ENCODE assay signal across 18 cellular contexts in the genomic region with DNA sequence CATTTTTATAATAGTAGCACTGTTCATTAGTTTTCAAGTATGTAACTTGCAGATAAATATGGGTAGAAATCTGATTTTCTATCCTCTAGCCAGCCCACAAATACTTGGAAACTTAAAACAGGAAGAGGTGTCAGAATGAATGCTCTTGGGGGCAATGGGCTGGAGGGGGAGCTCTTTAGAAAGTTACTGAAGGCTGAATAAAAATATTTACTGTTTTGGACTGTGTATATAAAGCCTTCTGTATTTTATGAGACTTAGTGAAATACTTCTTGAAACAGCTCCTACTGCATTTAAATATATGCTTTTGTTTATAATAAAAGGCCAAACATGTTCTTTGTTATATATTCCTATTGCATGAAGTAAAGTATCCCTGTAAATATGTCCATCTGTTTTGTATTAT.
DNase-seq lines count a peak whose midpoint lies in the region; ATAC-seq and TF ChIP-seq lines count a peak whose summit lies in the region.
"Had no signal": no experiment of that assay in that cellular context is flagged by ENCODE, and none has a peak within 500 bp of the region (broad histone marks: within the 10 kb centered on the region; RNA-seq: fewer than 3 reads in every experiment).

No MANE protein-coding gene starts in this region.

- no peak for ATAC-seq in stimulated activated memory B cell treated with anti-CD40 and anti-IgM and Interleukin-4, amounts not matched to agents 10 μg/mL and 1 μg/mL and 100 μg/mL, for 72 hours

- TF ChIP-seq CTCF in AG09319 (IDR thresholded peaks at IDR 0.05; ENCODE audit: low read depth, low read length) (0 out of 2 replicates have a peak, but pooled peaks have one; percentile 9), HFF-Myc (IDR thresholded peaks at IDR 0.05; ENCODE audit: low read depth, low read length, missing control alignments) (peak; percentile 27), astrocyte of the cerebellum (IDR thresholded peaks at IDR 0.05; ENCODE audit: low read depth, low read length, missing control alignments) (peak; percentile 38), adrenal gland (IDR thresholded peaks at IDR 0.05) (no peak), nephron progenitor cell (IDR thresholded peaks at IDR 0.05) (no peak)

- no peak for DNase-seq in AG09319 (ENCODE audit: extremely low read depth, low read depth)
- DNase-seq in HFF-Myc (ENCODE audit: extremely low read depth, low read depth) = no peak
- DNase-seq in astrocyte of the cerebellum (ENCODE audit: low read depth) = no peak
- DNase-seq in foreskin melanocyte = peak; percentile 8
- no peak for DNase-seq in adrenal gland
- DNase-seq in NCI-H1930 (lab: John Stamatoyannopoulos, UW) = no peak
- DNase-seq in nephron progenitor cell = no peak
- DNase-seq: activated CD8-positive, alpha-beta memory T cell treated with anti-CD3 and anti-CD28 coated beads, Interleukin-2, amount 50 U/mL, for 4 hours; activated naive CD4-positive, alpha-beta T cell treated with anti-CD3 and anti-CD28 coated beads, Interleukin-2, amount 10 ng/mL, durations not matched to agents 7 days and 5 days; central memory CD4-positive, alpha-beta T cell; COR-L47; GF-D8; heart right ventricle; NCI-H1048; NCI-H2171; NCI-H748 treated with DMSO at 0.1 percent for 48 hours had no signal

- no peaks in the 10 kb centered on the region for H3K4me1 Mint-ChIP-seq in stimulated activated memory B cell treated with anti-CD40 and anti-IgM and Interleukin-4, amounts not matched to agents 10 μg/mL and 1 μg/mL and 100 μg/mL, for 72 hours
- no peaks in the 10 kb centered on the region for H3K4me1 Mint-ChIP-seq in nephron progenitor cell

- no peaks in the 10 kb centered on the region for H3K36me3 ChIP-seq in adrenal gland (replicated peaks in 1 of 2)
- H3K36me3 ChIP-seq: prostate gland had no signal

- no peak overlapping the region for H3K27ac Mint-ChIP-seq in stimulated activated memory B cell treated with anti-CD40 and anti-IgM and Interleukin-4, amounts not matched to agents 10 μg/mL and 1 μg/mL and 100 μg/mL, for 72 hours
- H3K27ac Mint-ChIP-seq in nephron progenitor cell = no peak overlapping the region

- H3K27me3 ChIP-seq in adrenal gland = no peaks in the 10 kb centered on the region
- H3K27me3 ChIP-seq: heart right ventricle had no signal

- in situ Hi-C loops in astrocyte of the cerebellum (cut with HindIII; ENCODE audit: low sequenced_read_pairs) = no loop called here

- H3K4me3 ChIP-seq in HFF-Myc (replicated peaks; ENCODE audit: low read depth, low read length) = no peak overlapping the region
- H3K4me3 ChIP-seq in astrocyte of the cerebellum (ENCODE audit: low read depth, low read length) = no peak overlapping the region
- H3K4me3 ChIP-seq in adrenal gland = no peak overlapping the region
- H3K4me3 ChIP-seq: heart right ventricle, prostate gland had no signal

- no peak for TF ChIP-seq POLR2A in adrenal gland (IDR thresholded peaks at IDR 0.05)

- no peak overlapping the region for H3K27ac ChIP-seq in adrenal gland
- H3K27ac ChIP-seq: prostate gland had no signal

- peaks cover 0 to 9% of the 10 kb centered on the region in 2 donors for H3K4me1 ChIP-seq in adrenal gland (replicated peaks in 1 of 2)
- H3K4me1 ChIP-seq: prostate gland had no signal

- H3K9me3 ChIP-seq in adrenal gland (replicated peaks in 1 of 3) = no peaks in the 10 kb centered on the region
- H3K9me3 ChIP-seq: heart right ventricle, prostate gland had no signal

- H3K36me3 Mint-ChIP-seq in stimulated activated memory B cell treated with anti-CD40 and anti-IgM and Interleukin-4, amounts not matched to agents 10 μg/mL and 1 μg/mL and 100 μg/mL, for 72 hours = peaks cover 35% of the 10 kb centered on the region
- peaks cover 21% of the 10 kb centered on the region for H3K36me3 Mint-ChIP-seq in nephron progenitor cell (ENCODE audit: low read depth)

- H3K9me3 Mint-ChIP-seq in stimulated activated memory B cell treated with anti-CD40 and anti-IgM and Interleukin-4, amounts not matched to agents 10 μg/mL and 1 μg/mL and 100 μg/mL, for 72 hours = peaks cover 3% of the 10 kb centered on the region
- peaks cover 3% of the 10 kb centered on the region for H3K9me3 Mint-ChIP-seq in nephron progenitor cell
- H3K9me3 Mint-ChIP-seq: activated naive CD4-positive, alpha-beta T cell treated with anti-CD3 and anti-CD28 coated beads, Interleukin-2, amount 10 ng/mL, durations not matched to agents 7 days and 5 days had no signal

- no peak overlapping the region for H3K4me3 Mint-ChIP-seq in stimulated activated memory B cell treated with anti-CD40 and anti-IgM and Interleukin-4, amounts not matched to agents 10 μg/mL and 1 μg/mL and 100 μg/mL, for 72 hours
- H3K4me3 Mint-ChIP-seq in nephron progenitor cell = no peak overlapping the region
- H3K4me3 Mint-ChIP-seq: activated naive CD4-positive, alpha-beta T cell treated with anti-CD3 and anti-CD28 coated beads, Interleukin-2, amount 10 ng/mL, durations not matched to agents 7 days and 5 days had no signal

- H3K27me3 Mint-ChIP-seq in stimulated activated memory B cell treated with anti-CD40 and anti-IgM and Interleukin-4, amounts not matched to agents 10 μg/mL and 1 μg/mL and 100 μg/mL, for 72 hours = no peaks in the 10 kb centered on the region
- H3K27me3 Mint-ChIP-seq in nephron progenitor cell (ENCODE audit: low read depth, poor library complexity) = no peaks in the 10 kb centered on the region
- H3K27me3 Mint-ChIP-seq: activated naive CD4-positive, alpha-beta T cell treated with anti-CD3 and anti-CD28 coated beads, Interleukin-2, amount 10 ng/mL, durations not matched to agents 7 days and 5 days had no signal

- intact Hi-C loops in adrenal gland (cut with DNase I) = no loop called here

Comparison
In these comparisons a context has a peak if more than half of its experiments do, and no peak if none do; other contexts are left out.
1. CTCF ChIP-seq: peak in AG09319 (single experiment), HFF-Myc (single experiment) and astrocyte of the cerebellum (single experiment); none in adrenal gland (0 of 6) and nephron progenitor cell (single experiment).